ENCODE assay signal across 1 cellular context in the genomic region with DNA sequence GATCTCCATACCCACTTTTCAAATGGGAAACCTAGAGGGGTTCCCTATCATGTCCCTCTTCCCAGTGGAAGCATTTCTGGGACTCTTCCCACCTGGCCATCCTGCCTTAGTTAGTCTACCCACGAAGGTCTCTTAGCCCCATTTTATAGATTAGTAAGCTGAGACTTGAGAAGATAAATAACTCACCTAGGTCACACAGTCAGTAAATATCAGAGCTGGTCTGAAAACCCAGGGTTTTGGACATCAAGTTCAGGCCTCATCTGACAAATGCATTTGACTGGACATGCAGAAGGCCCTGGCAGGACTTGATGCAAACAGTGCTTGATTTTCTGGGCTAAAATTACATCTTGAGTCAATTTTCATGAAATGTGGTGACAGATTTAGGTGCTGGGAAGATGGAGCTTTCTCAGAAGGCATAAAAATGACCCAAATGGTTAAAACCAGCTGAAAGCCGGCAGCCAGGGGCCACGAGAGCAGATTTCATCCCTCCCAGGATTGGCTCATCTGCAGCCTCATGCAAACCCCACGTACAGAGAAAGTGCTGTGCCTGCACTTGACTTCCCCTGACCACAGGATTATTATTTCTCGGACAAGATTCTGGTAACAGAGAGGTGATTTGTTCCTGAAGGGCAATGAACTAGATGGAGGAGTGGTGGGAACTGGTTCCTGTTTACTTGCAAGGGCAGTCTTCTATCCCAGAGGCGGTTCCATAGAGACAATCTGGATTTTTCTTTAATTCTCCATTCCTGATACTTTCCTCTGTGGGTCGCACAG.
TF ChIP-seq lines count a peak whose summit lies in the region.

No MANE protein-coding gene starts in this region.

TF ChIP-seq in HepG2, 621 proteins besides CTCF, POLR2A, EP300 and RAD21:
- TF ChIP-seq ZMYM3 (CRISPR knock-in tag; IDR thresholded peaks at IDR 0.05) (0 out of 2 replicates have a peak, but pooled peaks have one; percentile 18), HDAC1 (CRISPR knock-in tag; IDR thresholded peaks at IDR 0.05) (no peak), PRMT3 (CRISPR knock-in tag; IDR thresholded peaks at IDR 0.05; ENCODE audit: borderline replicate concordance, low read depth) (no peak), ZSCAN22 (CRISPR knock-in tag; IDR thresholded peaks at IDR 0.05) (no peak), GTF2F1 (IDR thresholded peaks at IDR 0.05; ENCODE audit: low read length) (no peak), ETV6 (CRISPR knock-in tag; conservative IDR thresholded peaks at IDR 0.05) (no peak), ZNF569 (CRISPR knock-in tag; IDR thresholded peaks at IDR 0.05; ENCODE audit: borderline replicate concordance) (no peak), ZNF629 (CRISPR knock-in tag; conservative IDR thresholded peaks at IDR 0.05) (peak; percentile 73), ERF (CRISPR knock-in tag; IDR thresholded peaks at IDR 0.05) (0 out of 2 replicates have a peak, but pooled peaks have one; percentile 8)
- TF ChIP-seq, protein P1, sequence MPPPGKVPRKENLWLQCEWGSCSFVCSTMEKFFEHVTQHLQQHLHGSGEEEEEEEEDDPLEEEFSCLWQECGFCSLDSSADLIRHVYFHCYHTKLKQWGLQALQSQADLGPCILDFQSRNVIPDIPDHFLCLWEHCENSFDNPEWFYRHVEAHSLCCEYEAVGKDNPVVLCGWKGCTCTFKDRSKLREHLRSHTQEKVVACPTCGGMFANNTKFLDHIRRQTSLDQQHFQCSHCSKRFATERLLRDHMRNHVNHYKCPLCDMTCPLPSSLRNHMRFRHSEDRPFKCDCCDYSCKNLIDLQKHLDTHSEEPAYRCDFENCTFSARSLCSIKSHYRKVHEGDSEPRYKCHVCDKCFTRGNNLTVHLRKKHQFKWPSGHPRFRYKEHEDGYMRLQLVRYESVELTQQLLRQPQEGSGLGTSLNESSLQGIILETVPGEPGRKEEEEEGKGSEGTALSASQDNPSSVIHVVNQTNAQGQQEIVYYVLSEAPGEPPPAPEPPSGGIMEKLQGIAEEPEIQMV (CRISPR knock-in tag; IDR thresholded peaks at IDR 0.05; ENCODE audit: low read depth), result no peak
- TF ChIP-seq, protein P2, sequence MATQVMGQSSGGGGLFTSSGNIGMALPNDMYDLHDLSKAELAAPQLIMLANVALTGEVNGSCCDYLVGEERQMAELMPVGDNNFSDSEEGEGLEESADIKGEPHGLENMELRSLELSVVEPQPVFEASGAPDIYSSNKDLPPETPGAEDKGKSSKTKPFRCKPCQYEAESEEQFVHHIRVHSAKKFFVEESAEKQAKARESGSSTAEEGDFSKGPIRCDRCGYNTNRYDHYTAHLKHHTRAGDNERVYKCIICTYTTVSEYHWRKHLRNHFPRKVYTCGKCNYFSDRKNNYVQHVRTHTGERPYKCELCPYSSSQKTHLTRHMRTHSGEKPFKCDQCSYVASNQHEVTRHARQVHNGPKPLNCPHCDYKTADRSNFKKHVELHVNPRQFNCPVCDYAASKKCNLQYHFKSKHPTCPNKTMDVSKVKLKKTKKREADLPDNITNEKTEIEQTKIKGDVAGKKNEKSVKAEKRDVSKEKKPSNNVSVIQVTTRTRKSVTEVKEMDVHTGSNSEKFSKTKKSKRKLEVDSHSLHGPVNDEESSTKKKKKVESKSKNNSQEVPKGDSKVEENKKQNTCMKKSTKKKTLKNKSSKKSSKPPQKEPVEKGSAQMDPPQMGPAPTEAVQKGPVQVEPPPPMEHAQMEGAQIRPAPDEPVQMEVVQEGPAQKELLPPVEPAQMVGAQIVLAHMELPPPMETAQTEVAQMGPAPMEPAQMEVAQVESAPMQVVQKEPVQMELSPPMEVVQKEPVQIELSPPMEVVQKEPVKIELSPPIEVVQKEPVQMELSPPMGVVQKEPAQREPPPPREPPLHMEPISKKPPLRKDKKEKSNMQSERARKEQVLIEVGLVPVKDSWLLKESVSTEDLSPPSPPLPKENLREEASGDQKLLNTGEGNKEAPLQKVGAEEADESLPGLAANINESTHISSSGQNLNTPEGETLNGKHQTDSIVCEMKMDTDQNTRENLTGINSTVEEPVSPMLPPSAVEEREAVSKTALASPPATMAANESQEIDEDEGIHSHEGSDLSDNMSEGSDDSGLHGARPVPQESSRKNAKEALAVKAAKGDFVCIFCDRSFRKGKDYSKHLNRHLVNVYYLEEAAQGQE (IDR thresholded peaks at IDR 0.05; ENCODE audit: borderline replicate concordance in 1 of 2, low read depth in 1 of 2, low read length in 2 of 2), result no peak
